8 cellular contexts compared by ENCODE assay signal in the genomic region with DNA sequence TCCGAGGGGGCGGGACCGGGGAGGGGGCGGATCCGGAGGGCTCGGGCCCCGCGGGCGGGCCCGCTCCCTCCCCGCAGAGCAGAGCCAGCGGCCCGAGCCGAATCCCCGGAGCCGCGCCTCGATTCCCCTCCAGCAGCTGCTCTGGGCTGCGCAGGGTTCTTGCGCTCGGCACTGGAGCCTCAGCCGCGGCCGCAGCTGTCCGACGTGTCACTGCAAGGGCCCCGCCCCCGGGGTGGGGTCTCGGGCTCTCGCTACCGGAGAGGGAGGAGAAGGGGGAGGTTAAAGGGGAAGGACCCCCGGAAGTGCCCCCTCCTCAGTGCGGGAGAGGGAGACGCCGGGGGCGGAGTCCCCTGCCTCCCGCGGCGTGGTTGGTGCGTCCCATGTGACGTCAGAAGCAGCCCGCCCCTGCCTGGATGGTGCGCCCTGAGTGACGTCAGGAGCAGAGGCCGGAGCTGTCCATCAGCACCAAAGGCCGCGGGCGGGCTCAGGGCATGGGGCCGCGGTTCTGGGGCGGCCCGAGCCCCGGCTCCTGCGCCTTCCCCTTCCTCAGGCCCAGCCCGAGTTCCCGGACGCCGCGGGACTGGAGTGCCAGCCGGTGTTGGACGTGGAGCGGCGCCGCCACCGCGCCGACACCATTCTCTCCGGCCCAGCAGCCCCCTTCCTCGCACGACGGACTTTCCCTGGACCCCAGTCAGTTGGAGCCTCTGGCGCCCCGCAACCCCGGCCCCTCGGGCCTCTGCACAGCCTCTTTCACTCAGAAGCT.
DNase-seq lines count a peak whose midpoint lies in the region; ATAC-seq, FAIRE-seq and TF ChIP-seq lines count a peak whose summit lies in the region.

A gene with protein sequence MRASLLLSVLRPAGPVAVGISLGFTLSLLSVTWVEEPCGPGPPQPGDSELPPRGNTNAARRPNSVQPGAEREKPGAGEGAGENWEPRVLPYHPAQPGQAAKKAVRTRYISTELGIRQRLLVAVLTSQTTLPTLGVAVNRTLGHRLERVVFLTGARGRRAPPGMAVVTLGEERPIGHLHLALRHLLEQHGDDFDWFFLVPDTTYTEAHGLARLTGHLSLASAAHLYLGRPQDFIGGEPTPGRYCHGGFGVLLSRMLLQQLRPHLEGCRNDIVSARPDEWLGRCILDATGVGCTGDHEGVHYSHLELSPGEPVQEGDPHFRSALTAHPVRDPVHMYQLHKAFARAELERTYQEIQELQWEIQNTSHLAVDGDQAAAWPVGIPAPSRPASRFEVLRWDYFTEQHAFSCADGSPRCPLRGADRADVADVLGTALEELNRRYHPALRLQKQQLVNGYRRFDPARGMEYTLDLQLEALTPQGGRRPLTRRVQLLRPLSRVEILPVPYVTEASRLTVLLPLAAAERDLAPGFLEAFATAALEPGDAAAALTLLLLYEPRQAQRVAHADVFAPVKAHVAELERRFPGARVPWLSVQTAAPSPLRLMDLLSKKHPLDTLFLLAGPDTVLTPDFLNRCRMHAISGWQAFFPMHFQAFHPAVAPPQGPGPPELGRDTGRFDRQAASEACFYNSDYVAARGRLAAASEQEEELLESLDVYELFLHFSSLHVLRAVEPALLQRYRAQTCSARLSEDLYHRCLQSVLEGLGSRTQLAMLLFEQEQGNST (minus strand): TSS at position 214 of the 763 bp plus-strand sequence. CDS start 271 bp downstream, outside the sequence.
A gene with protein sequence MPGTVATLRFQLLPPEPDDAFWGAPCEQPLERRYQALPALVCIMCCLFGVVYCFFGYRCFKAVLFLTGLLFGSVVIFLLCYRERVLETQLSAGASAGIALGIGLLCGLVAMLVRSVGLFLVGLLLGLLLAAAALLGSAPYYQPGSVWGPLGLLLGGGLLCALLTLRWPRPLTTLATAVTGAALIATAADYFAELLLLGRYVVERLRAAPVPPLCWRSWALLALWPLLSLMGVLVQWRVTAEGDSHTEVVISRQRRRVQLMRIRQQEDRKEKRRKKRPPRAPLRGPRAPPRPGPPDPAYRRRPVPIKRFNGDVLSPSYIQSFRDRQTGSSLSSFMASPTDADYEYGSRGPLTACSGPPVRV (plus strand): TSS at position 433 of the 763 bp plus-strand sequence. CDS start 700 bp downstream, outside the sequence.

- peak; percentile 49 for FAIRE-seq in islet of Langerhans (lab: Jason Lieb, UNC)

- ATAC-seq in GM19035 (IDR thresholded peaks at IDR 0.05; ENCODE audit: unreplicated experiment) (peak; percentile 72), HG03342 (IDR thresholded peaks at IDR 0.05; ENCODE audit: unreplicated experiment) (peak; percentile 75)
- ATAC-seq in activated CD4-positive, CD25-positive, alpha-beta regulatory T cell treated with anti-CD3 and anti-CD28 coated beads, Interleukin-2, amount 50 U/mL, for 24 hours, result peak; percentile 77 to 83

- peak; percentile 95 for DNase-seq in AG09319 (ENCODE audit: extremely low read depth, low read depth)
- DNase-seq in NCI-H446 (lab: John Stamatoyannopoulos, UW), result peak; percentile 95 to 99
- DNase-seq in cerebellar cortex (ENCODE audit: low spot score), result peak; percentile 97
- peak; percentile 93 to 94 for DNase-seq in stimulated activated CD4-positive, alpha-beta T cell treated with anti-CD3 and anti-CD28 coated beads, Interleukin-12 subunit alpha, Interleukin-12 subunit beta, amount 100 ng/mL, for 24 hours (ENCODE audit: low read depth in 2 of 2)

- no peak for TF ChIP-seq CTCF in AG09319 (IDR thresholded peaks at IDR 0.05; ENCODE audit: low read depth, low read length)

Comparison
In these comparisons a context has a peak if more than half of its experiments do, and no peak if none do; other contexts are left out.
1. Peak in every context shown above with its lines: DNase-seq and ATAC-seq.